ENCODE assay signal across 8 cellular contexts in genomic region chr7:25565949-25566348, GRCh38.
DNase-seq lines count a peak whose midpoint lies in the region; ATAC-seq and TF ChIP-seq lines count a peak whose summit lies in the region.

No MANE protein-coding gene starts in this region.

- no peak overlapping the region for H3K4me3 ChIP-seq in CD4-positive, alpha-beta memory T cell (ENCODE audit: low read length in 2 of 2)
- no peak overlapping the region for H3K4me3 ChIP-seq in NT2/D1 (ENCODE audit: insufficient read length, low read depth)

- H3K27ac Mint-ChIP-seq in CD4-positive, alpha-beta memory T cell = no peak overlapping the region
- no peak overlapping the region for H3K27ac Mint-ChIP-seq in nephron progenitor cell

- TF ChIP-seq CTCF in nephron progenitor cell (IDR thresholded peaks at IDR 0.05) = peak; percentile 100

- no peak overlapping the region for H3K27ac ChIP-seq in CD4-positive, alpha-beta memory T cell (ENCODE audit: low read depth, low read length)

- H3K9ac ChIP-seq in NT2/D1 (ENCODE audit: insufficient read length, low read depth) = no peak overlapping the region

- no peaks in the 10 kb centered on the region for H3K9me3 ChIP-seq in CD4-positive, alpha-beta memory T cell (ENCODE audit: control insufficient read depth in 1 of 2, low read length in 2 of 2)
- H3K9me3 ChIP-seq in NT2/D1 (ENCODE audit: insufficient read depth, low read length) = no peaks in the 10 kb centered on the region

- peaks cover 0 to 3% of the 10 kb centered on the region in 2 donors for H3K27me3 Mint-ChIP-seq in CD4-positive, alpha-beta memory T cell
- peaks cover 3% of the 10 kb centered on the region for H3K27me3 Mint-ChIP-seq in nephron progenitor cell (ENCODE audit: low read depth, poor library complexity)

- no peaks in the 10 kb centered on the region for H3K9me3 Mint-ChIP-seq in CD4-positive, alpha-beta memory T cell
- no peaks in the 10 kb centered on the region for H3K9me3 Mint-ChIP-seq in nephron progenitor cell

- no peak for ATAC-seq in GM18861 (IDR thresholded peaks at IDR 0.05; ENCODE audit: unreplicated experiment)

- peak; percentile 42 to 69 (median 63) for DNase-seq in CD4-positive, alpha-beta memory T cell
- DNase-seq in HK-2 (ENCODE audit: unreplicated experiment) (peak; percentile 66), NT2/D1 (ENCODE audit: low read depth, low spot score) (peak; percentile 51), activated T-cell treated with anti-CD3 and anti-CD28 coated beads for 24 hours (ENCODE audit: low read depth) (peak; percentile 57), erythroblast (lab: John Stamatoyannopoulos, UW) (peak; percentile 71 to 84), nephron progenitor cell (peak; percentile 66)
- DNase-seq in stimulated activated naive CD4-positive, alpha-beta T cell treated with Interleukin-2 at 50 U/mL for 16 hours (lab: John Stamatoyannopoulos, UW) = peak; percentile 44

- CTCF ChIA-PET in CD4-positive, alpha-beta memory T cell (lab: Charles Lee; ENCODE audit: partially characterized antibody) = interaction anchor here (0.9 to 8.4 kb wide), 18 partner anchors 9 to 315 kb away, joined by 3 to 195 read pairs (median 5); no protein-coding TSS in a partner anchor

- no peaks in the 10 kb centered on the region for H3K36me3 Mint-ChIP-seq in CD4-positive, alpha-beta memory T cell
- H3K36me3 Mint-ChIP-seq in nephron progenitor cell (ENCODE audit: low read depth) = no peaks in the 10 kb centered on the region

- TF ChIP-seq POLR2A in erythroblast (IDR thresholded peaks at IDR 0.05; ENCODE audit: low read length) = no peak

- H3K4me1 Mint-ChIP-seq in CD4-positive, alpha-beta memory T cell = peaks cover 1 to 7% (median 4%) of the 10 kb centered on the region in 4 donors
- H3K4me1 Mint-ChIP-seq in nephron progenitor cell = peaks cover 49% of the 10 kb centered on the region

- POLR2A ChIA-PET in CD4-positive, alpha-beta memory T cell (lab: Charles Lee; ENCODE audit: partially characterized antibody) = interaction anchor here (1.0 kb wide), 1 partner anchor 311 kb away, joined by 3 read pairs; no protein-coding TSS in a partner anchor

- H3K27me3 ChIP-seq in CD4-positive, alpha-beta memory T cell (ENCODE audit: insufficient read depth, low read length) = no peaks in the 10 kb centered on the region
- H3K27me3 ChIP-seq in NT2/D1 (ENCODE audit: insufficient read depth, insufficient read length) = no peaks in the 10 kb centered on the region

- peak overlapping the region in 4 of 8 donors; percentile 21 to 69 (median 42) for H3K4me3 Mint-ChIP-seq in CD4-positive, alpha-beta memory T cell
- H3K4me3 Mint-ChIP-seq in nephron progenitor cell = no peak overlapping the region

- H3K4me1 ChIP-seq in CD4-positive, alpha-beta memory T cell (ENCODE audit: insufficient read depth, low read length) = no peaks in the 10 kb centered on the region
- H3K4me1 ChIP-seq in NT2/D1 (ENCODE audit: insufficient read depth, insufficient read length) = no peaks in the 10 kb centered on the region

- intact Hi-C loops in CD4-positive, alpha-beta memory T cell (cut with micrococcal nuclease) = loop anchor here (1.0 to 10.0 kb wide), 3 partner anchors 175 to 307 kb away; no protein-coding TSS in a partner anchor

- no peaks in the 10 kb centered on the region for H3K36me3 ChIP-seq in CD4-positive, alpha-beta memory T cell (ENCODE audit: insufficient read depth, low read length)
- H3K36me3 ChIP-seq in NT2/D1 (ENCODE audit: insufficient read depth, insufficient read length, low read length) = no peaks in the 10 kb centered on the region
